ENCODE assay signal across 22 cellular contexts in the genomic region with DNA sequence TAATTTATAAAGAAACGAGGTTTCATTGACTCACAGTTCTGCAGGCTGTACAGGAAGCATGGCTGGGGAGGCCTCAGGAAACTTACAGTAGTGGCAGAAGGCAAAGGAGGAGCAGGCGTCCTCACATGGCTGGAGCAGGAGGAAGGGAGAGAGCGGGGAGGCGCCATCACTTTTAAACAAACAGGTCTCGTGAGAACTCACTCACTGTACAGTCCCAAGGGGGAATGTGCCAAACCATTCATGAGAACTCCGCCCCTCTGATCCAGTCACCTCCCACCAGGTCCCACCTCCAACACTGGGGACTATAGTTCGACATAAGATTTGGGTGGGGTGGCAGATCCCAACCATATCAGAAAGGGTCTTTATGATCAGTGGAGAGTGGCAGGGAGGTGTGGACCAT.
"Had no signal": no experiment of that assay in that cellular context is flagged by ENCODE, and none has a peak within 500 bp of the region (broad histone marks: within the 10 kb centered on the region; RNA-seq: fewer than 3 reads in every experiment).

No MANE protein-coding gene starts in this region.

- H3K9me3 Mint-ChIP-seq: activated CD4-positive, alpha-beta memory T cell treated with anti-CD3 and anti-CD28 coated beads, Interleukin-2, amount 10 ng/mL, durations not matched to agents 7 days and 5 days; activated CD4-positive, alpha-beta T cell treated with anti-CD3 and anti-CD28 coated beads, Interleukin-2, amount 10 ng/mL, durations not matched to agents 24 days and 14 days; activated naive CD4-positive, alpha-beta T cell treated with anti-CD3 and anti-CD28 coated beads, Interleukin-2, amount 50 U/mL, for 72 hours; natural killer cell treated with Interleukin-12 subunit alpha and Interleukin-12 subunit beta and Interleukin-15 and Interleukin-18, amount 100 ng/mL, for 72 hours; stimulated activated naive B cell treated with anti-CD40 and anti-IgM and Interleukin-4, amounts not matched to agents 10 μg/mL and 1 μg/mL and 100 μg/mL, for 72 hours; T-helper 2 cell treated with Interferon-gamma antibody and Interleukin-4, amounts not matched to agents 5 μg/mL and 100 μg/mL, for 36 hours had no signal

- DNase-seq: activated CD4-positive, alpha-beta memory T cell treated with anti-CD3 and anti-CD28 coated beads, Interleukin-2, amount 10 ng/mL, durations not matched to agents 7 days and 5 days; activated CD4-positive, alpha-beta T cell treated with anti-CD3 and anti-CD28 coated beads, Interleukin-2, amount 10 ng/mL, durations not matched to agents 24 days and 14 days; activated T-cell treated with anti-CD3 and anti-CD28 coated beads for 4 hours; adrenal gland; brain microvascular endothelial cell; central memory CD4-positive, alpha-beta T cell; foreskin fibroblast; heart right ventricle; islet precursor cell; left cardiac atrium; small intestine; stimulated activated CD4-positive, alpha-beta T cell treated with anti-CD3 and anti-CD28 coated beads, Interleukin-15, amount 100 ng/mL, for 24 hours; stimulated activated naive B cell treated with anti-CD40 and anti-IgM and Interleukin-4, amounts not matched to agents 10 μg/mL and 1 μg/mL and 100 μg/mL, for 72 hours; testis; trophoblast cell had no signal

- H3K4me1 ChIP-seq: adrenal gland, ascending aorta had no signal

- H3K36me3 Mint-ChIP-seq: activated naive CD4-positive, alpha-beta T cell treated with anti-CD3 and anti-CD28 coated beads, Interleukin-2, amount 50 U/mL, for 72 hours; natural killer cell treated with Interleukin-12 subunit alpha and Interleukin-12 subunit beta and Interleukin-15 and Interleukin-18, amount 100 ng/mL, for 72 hours; stimulated activated naive B cell treated with anti-CD40 and anti-IgM and Interleukin-4, amounts not matched to agents 10 μg/mL and 1 μg/mL and 100 μg/mL, for 72 hours had no signal

- H3K36me3 ChIP-seq: adrenal gland, ascending aorta, brain microvascular endothelial cell, heart right ventricle, vagina had no signal

- H3K9me3 ChIP-seq: adrenal gland, ascending aorta, testis, vagina had no signal

- H3K27me3 ChIP-seq: ascending aorta, testis, vagina had no signal

- H3K27ac Mint-ChIP-seq: activated CD4-positive, alpha-beta memory T cell treated with anti-CD3 and anti-CD28 coated beads, Interleukin-2, amount 10 ng/mL, durations not matched to agents 7 days and 5 days; activated CD4-positive, alpha-beta T cell treated with anti-CD3 and anti-CD28 coated beads, Interleukin-2, amount 10 ng/mL, durations not matched to agents 24 days and 14 days; natural killer cell treated with Interleukin-12 subunit alpha and Interleukin-12 subunit beta and Interleukin-15 and Interleukin-18, amount 100 ng/mL, for 72 hours; stimulated activated naive B cell treated with anti-CD40 and anti-IgM and Interleukin-4, amounts not matched to agents 10 μg/mL and 1 μg/mL and 100 μg/mL, for 72 hours; T-helper 2 cell treated with Interferon-gamma antibody and Interleukin-4, amounts not matched to agents 5 μg/mL and 100 μg/mL, for 36 hours had no signal

- H3K4me3 ChIP-seq: adrenal gland, ascending aorta, coronary artery, heart right ventricle, testis, vagina had no signal

- H3K4me1 Mint-ChIP-seq: activated CD4-positive, alpha-beta memory T cell treated with anti-CD3 and anti-CD28 coated beads, Interleukin-2, amount 10 ng/mL, durations not matched to agents 7 days and 5 days had no signal

- H3K4me3 Mint-ChIP-seq: activated CD4-positive, alpha-beta memory T cell treated with anti-CD3 and anti-CD28 coated beads, Interleukin-2, amount 10 ng/mL, durations not matched to agents 7 days and 5 days; activated CD4-positive, alpha-beta T cell treated with anti-CD3 and anti-CD28 coated beads, Interleukin-2, amount 10 ng/mL, durations not matched to agents 24 days and 14 days; natural killer cell treated with Interleukin-12 subunit alpha and Interleukin-12 subunit beta and Interleukin-15 and Interleukin-18, amount 100 ng/mL, for 72 hours; stimulated activated naive B cell treated with anti-CD40 and anti-IgM and Interleukin-4, amounts not matched to agents 10 μg/mL and 1 μg/mL and 100 μg/mL, for 72 hours; T-helper 2 cell treated with Interferon-gamma antibody and Interleukin-4, amounts not matched to agents 5 μg/mL and 100 μg/mL, for 36 hours had no signal

- H3K27ac ChIP-seq: adrenal gland, ascending aorta, brain microvascular endothelial cell, coronary artery, heart right ventricle, testis, vagina, VCaP had no signal
